9 cellular contexts compared by ENCODE assay signal in the genomic region with DNA sequence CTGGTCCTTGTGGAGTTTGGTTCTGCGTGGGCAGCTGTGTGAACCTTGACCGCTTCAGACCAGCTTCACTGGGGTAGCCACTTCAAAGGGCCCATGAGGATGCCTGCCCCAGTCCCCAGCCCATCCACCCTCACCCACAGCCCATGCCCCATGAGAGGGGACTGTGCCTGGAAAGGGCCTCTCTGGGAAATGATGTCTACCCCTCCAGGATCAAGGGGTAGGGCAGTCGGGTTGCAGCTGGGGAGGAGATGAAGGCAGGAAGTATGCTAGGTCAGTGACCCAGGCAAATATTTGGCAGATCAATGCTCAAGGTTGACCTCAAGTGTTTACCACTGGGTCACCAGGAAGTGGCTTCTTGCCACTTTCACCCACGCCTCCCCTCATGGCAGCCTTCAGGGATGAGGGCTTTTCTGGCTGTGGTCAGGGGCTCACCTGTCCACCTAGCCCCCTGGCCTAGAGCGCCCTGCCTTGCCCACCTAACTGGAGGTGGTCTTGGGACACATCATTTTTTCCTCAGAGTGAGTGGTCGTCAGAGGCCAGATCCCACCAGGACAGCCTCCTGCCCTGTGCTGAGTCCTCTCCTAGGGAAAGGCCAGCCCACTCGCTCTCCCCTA.
DNase-seq lines count a peak whose midpoint lies in the region; ATAC-seq, FAIRE-seq and TF ChIP-seq lines count a peak whose summit lies in the region.
"Had no signal": no experiment of that assay in that cellular context is flagged by ENCODE, and none has a peak within 500 bp of the region (broad histone marks: within the 10 kb centered on the region; RNA-seq: fewer than 3 reads in every experiment).

No MANE protein-coding gene starts in this region.

- DNase-seq in GM12891 (ENCODE audit: insufficient read length, low spot score) (no peak), right lobe of liver (peak; percentile 70 to 73 (median 71)), amygdala (lab: John Stamatoyannopoulos, UW) (no peak), glomerular visceral epithelial cell (ENCODE audit: extremely low spot score) (no peak), NCI-H748 (lab: John Stamatoyannopoulos, UW; ENCODE audit: unreplicated experiment) (no peak)
- DNase-seq: central memory CD4-positive, alpha-beta T cell had no signal

- H3K4me3 ChIP-seq in right lobe of liver, result peak overlapping the region; percentile 10 to 38 (median 32)

- peak; percentile 37 for ATAC-seq in GM19463 (IDR thresholded peaks at IDR 0.05; ENCODE audit: unreplicated experiment)
- peak; percentile 47 for ATAC-seq in HG03460 (IDR thresholded peaks at IDR 0.05; ENCODE audit: unreplicated experiment)
- peak; percentile 65 to 76 (median 69) for ATAC-seq in right lobe of liver
- no peak for ATAC-seq in HG03521 (IDR thresholded peaks at IDR 0.05; ENCODE audit: unreplicated experiment)

- no peaks in the 10 kb centered on the region for H3K36me3 ChIP-seq in right lobe of liver

- H3K4me1 ChIP-seq in right lobe of liver, result peaks cover 0 to 46% (median 15%) of the 10 kb centered on the region in 4 donors

- TF ChIP-seq POLR2A in GM12891 (IDR thresholded peaks at IDR 0.05; ENCODE audit: low read depth, low read length), result no peak
- TF ChIP-seq POLR2A in right lobe of liver (IDR thresholded peaks at IDR 0.05), result no peak

- intact Hi-C loops in right lobe of liver (cut with DNase I), result no loop called here

- no peaks in the 10 kb centered on the region for H3K9me3 ChIP-seq in right lobe of liver

- no peaks in the 10 kb centered on the region for H3K27me3 ChIP-seq in right lobe of liver

- H3K27ac ChIP-seq in right lobe of liver, result peak overlapping the region; percentile 45 to 80 (median 76)

- no peak for TF ChIP-seq CTCF in right lobe of liver (IDR thresholded peaks at IDR 0.05)

- peak; percentile 89 for FAIRE-seq in GM12891 (lab: Jason Lieb, UNC)

- 20% methylated on average over 2 of the region's 7 CpGs for WGBS in right lobe of liver (ENCODE audit: insufficient coverage, low coverage, low lambda C conversion rate, missing lambda C conversion rate)

TF ChIP-seq in GM12891, 5 proteins besides CTCF, POLR2A, EP300 and RAD21:
- TF ChIP-seq POU2F2 (IDR thresholded peaks at IDR 0.05; ENCODE audit: low read depth, low read length) (0 out of 2 replicates have a peak, but pooled peaks have one; percentile 64), PAX5 (IDR thresholded peaks at IDR 0.05; ENCODE audit: insufficient read depth, low read length, severe bottlenecking) (no peak), SPI1 (IDR thresholded peaks at IDR 0.05; ENCODE audit: low read depth, low read length) (no peak), TAF1 (IDR thresholded peaks at IDR 0.05; ENCODE audit: low read depth, low read length) (no peak)
TF ChIP-seq in GM12891: peak in this region for 1.

Comparison
In these comparisons a context has a peak if more than half of its experiments do, and no peak if none do; other contexts are left out.
1. DNase-seq: peak in right lobe of liver (3 of 3); none in GM12891 (single experiment), amygdala (0 of 56), glomerular visceral epithelial cell (single experiment) and NCI-H748 (single experiment).